8 cellular contexts compared by ENCODE assay signal in genomic region chr13:28136916-28137315, GRCh38. TPM values are rescaled to one million over a fixed set of nuclear protein-coding genes. Genes with fewer than 3 reads are reported as not detected.
DNase-seq lines count a peak whose midpoint lies in the region; ATAC-seq and TF ChIP-seq lines count a peak whose summit lies in the region.

No MANE protein-coding gene starts in this region.

- no peaks in the 10 kb centered on the region for H3K9me2 ChIP-seq in PC-3 (replicated peaks; ENCODE audit: low read length)

- peaks cover 7% of the 10 kb centered on the region; the same call in 1 of the 2 replicates for H3K4me1 ChIP-seq in PC-3 (ENCODE audit: insufficient read depth, low read length)
- peaks cover 27% of the 10 kb centered on the region in 2 donors for H3K4me1 ChIP-seq in gastrocnemius medialis
- peaks cover 0 to 13% (median 6%) of the 10 kb centered on the region in 4 donors for H3K4me1 ChIP-seq in Peyer's patch

- no peak for TF ChIP-seq CTCF in GM20000 (IDR thresholded peaks at IDR 0.05; ENCODE audit: extremely low read depth, missing control alignments)
- no peak for TF ChIP-seq CTCF in PC-3 (conservative IDR thresholded peaks at IDR 0.05; ENCODE audit: low read depth, low read length)
- TF ChIP-seq CTCF in gastrocnemius medialis (IDR thresholded peaks at IDR 0.05 in 4 of 5, conservative IDR thresholded peaks at IDR 0.05 in 1 of 5), result no peak
- TF ChIP-seq CTCF in Peyer's patch (IDR thresholded peaks at IDR 0.05), result no peak

- POLR2A ChIA-PET in PC-3 (lab: Charles Lee; ENCODE audit: unreplicated experiment), result no interaction called here

- peak overlapping the region; percentile 85; the same call in 1 of the 2 replicates for H2AFZ ChIP-seq in PC-3 (ENCODE audit: low read length)

- H3K4me3 ChIP-seq in PC-3 (ENCODE audit: low read length) (peak overlapping the region; percentile 90), gastrocnemius medialis (peak overlapping the region; percentile 79 to 99 (median 88)), Peyer's patch (peak overlapping the region in 2 of 4 donors; percentile 87 to 100)

- H3K9me3 ChIP-seq in PC-3 (ENCODE audit: low read length) (no peaks in the 10 kb centered on the region), gastrocnemius medialis (no peaks in the 10 kb centered on the region), Peyer's patch (no peaks in the 10 kb centered on the region)

- DNase-seq in GM20000 (ENCODE audit: low spot score) (peak; percentile 42), PC-3 (peak; percentile 3), erythroblast (lab: John Stamatoyannopoulos, UW) (peak; percentile 60 to 74), gastrocnemius medialis (no peak), Peyer's patch (no peak), SW480 (ENCODE audit: low spot score) (no peak), NCI-H1092 (lab: John Stamatoyannopoulos, UW) (no peak)

- H3K9ac ChIP-seq in PC-3 (ENCODE audit: low read length), result peak overlapping the region; percentile 97

- no peaks in the 10 kb centered on the region for H3K36me3 ChIP-seq in PC-3 (ENCODE audit: low read depth, low read length)
- no peaks in the 10 kb centered on the region for H3K36me3 ChIP-seq in gastrocnemius medialis
- no peaks in the 10 kb centered on the region for H3K36me3 ChIP-seq in Peyer's patch

- H4K20me1 ChIP-seq in PC-3 (ENCODE audit: low read length), result peaks cover 19% of the 10 kb centered on the region; the same call in 1 of the 2 replicates

- H3F3A ChIP-seq in PC-3 (ENCODE audit: low read length, unreplicated experiment), result no peaks in the 10 kb centered on the region

- H3K27ac ChIP-seq in PC-3 (ENCODE audit: low read length) (no peak overlapping the region), gastrocnemius medialis (peak overlapping the region; percentile 93 to 99 (median 94)), Peyer's patch (peak overlapping the region in 2 of 4 donors; percentile 99 to 100)

- intact Hi-C loops in PC-3 (cut with micrococcal nuclease), result no loop called here
- intact Hi-C loops in gastrocnemius medialis (cut with DNase I; ENCODE audit: low total_unique reads), result loop anchor here (5.0 to 10.0 kb wide), 4 partner anchors 515 to 712 kb away; partner anchors contain the start of genes GTF3A, LNX2, POLR1D and POMP

- TF ChIP-seq POLR2A in erythroblast (IDR thresholded peaks at IDR 0.05; ENCODE audit: low read length), result no peak
- no peak for TF ChIP-seq POLR2A in gastrocnemius medialis (IDR thresholded peaks at IDR 0.05)
- TF ChIP-seq POLR2A in Peyer's patch (IDR thresholded peaks at IDR 0.05), result no peak

- H3K79me2 ChIP-seq in PC-3 (ENCODE audit: low read length), result peaks cover 49% of the 10 kb centered on the region

- no peaks in the 10 kb centered on the region for H3K27me3 ChIP-seq in PC-3 (ENCODE audit: low read length)
- no peaks in the 10 kb centered on the region for H3K27me3 ChIP-seq in gastrocnemius medialis
- no peaks in the 10 kb centered on the region for H3K27me3 ChIP-seq in Peyer's patch

- in situ Hi-C loops in gastrocnemius medialis (cut with MboI; ENCODE audit: low sequenced_read_pairs in 4 of 4), result loop anchor here in 2 of 4 donors (25.0 kb wide), 4 partner anchors 525 to 875 kb away; partner anchors contain the start of genes POMP (in 1 of the 2), RASL11A (in 1 of the 2), RPL21 (in 1 of the 2) and SLC46A3 (in 1 of the 2)

- no TSS peak for BruUV-seq in PC-3 (replicated peaks; lab: Mats Ljungman, UMichigan)

- CTCF ChIA-PET in PC-3 (lab: Charles Lee), result no interaction called here

- H3K4me2 ChIP-seq in PC-3 (ENCODE audit: low read length), result peak overlapping the region; percentile 88

- ATAC-seq in PC-3 (no peak), gastrocnemius medialis (no peak), HG02852 (IDR thresholded peaks at IDR 0.05; ENCODE audit: unreplicated experiment) (no peak)

RNA-seq across cellular contexts. Expression of gene PAN3, which starts 1.4 kb away (rescaled TPM):
- total RNA-seq in PC-3 (2014; rRNA removed) (14.6 and 21.8 TPM in 2 replicates), gastrocnemius medialis (10 to 100 TPM in 2 of 4 donors, 1 to 10 TPM in 2; 5.5 to 14.7 (median 9.4) TPM), Peyer's patch (10 to 100 TPM; 30.6 to 67.7 (median 48.5) TPM)

RNA-seq across cellular contexts. Expression of gene FLT3, which starts 36.5 kb away (rescaled TPM):
- total RNA-seq in PC-3 (2014; rRNA removed), result not detected in 2 replicates
- total RNA-seq in gastrocnemius medialis, result under 1 TPM; 0.22 to 0.92 (median 0.37) TPM
- 10 to 100 TPM in 1 of 4 donors, under 1 TPM in 2, not detected in 1; 0.38 to 10.7 (median 0.67) TPM for total RNA-seq in Peyer's patch

Comparison
In these comparisons a context has a peak if more than half of its experiments do, and no peak if none do; other contexts are left out.
1. DNase-seq: peak in GM20000 (single experiment), PC-3 (single experiment) and erythroblast (2 of 2); none in gastrocnemius medialis (0 of 2), Peyer's patch (0 of 3), SW480 (single experiment) and NCI-H1092 (single experiment).